Comparison of ENCODE assay signal across 1 cellular context in the genomic region with DNA sequence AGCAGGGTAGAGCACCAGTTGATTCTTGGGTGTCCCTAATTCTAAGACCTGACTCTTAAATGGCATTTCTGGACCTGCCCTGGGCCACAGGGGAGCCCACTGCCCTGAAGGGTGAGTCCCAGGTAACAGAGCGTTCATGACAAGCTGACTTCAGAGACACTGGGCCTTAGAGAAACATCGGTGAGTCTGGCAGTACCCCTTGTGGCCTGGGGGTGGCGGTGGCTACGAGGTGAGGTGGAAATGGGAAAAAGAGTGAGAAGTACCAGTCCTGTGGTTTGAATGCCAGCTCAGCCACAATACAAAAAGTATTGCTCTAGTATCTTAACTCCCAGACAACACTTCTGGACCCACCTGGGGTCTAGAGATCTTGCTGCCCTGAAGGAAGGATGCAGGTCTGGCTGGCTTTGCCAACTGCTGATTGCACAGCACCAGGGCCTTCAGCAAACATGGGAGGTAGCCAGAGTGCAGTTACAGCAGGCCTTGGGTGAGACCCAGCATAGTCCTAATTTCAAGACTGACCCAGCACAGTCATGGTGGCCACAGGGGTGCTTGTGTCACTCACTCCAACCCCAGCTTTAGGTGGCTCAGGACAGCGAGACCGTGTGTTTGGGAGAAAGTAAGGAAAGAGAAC.
TF ChIP-seq lines count a peak whose summit lies in the region.

No MANE protein-coding gene starts in this region.

TF ChIP-seq in HepG2, 621 proteins besides CTCF, POLR2A, EP300 and RAD21 (continued from another document):
- TF ChIP-seq, protein P1, sequence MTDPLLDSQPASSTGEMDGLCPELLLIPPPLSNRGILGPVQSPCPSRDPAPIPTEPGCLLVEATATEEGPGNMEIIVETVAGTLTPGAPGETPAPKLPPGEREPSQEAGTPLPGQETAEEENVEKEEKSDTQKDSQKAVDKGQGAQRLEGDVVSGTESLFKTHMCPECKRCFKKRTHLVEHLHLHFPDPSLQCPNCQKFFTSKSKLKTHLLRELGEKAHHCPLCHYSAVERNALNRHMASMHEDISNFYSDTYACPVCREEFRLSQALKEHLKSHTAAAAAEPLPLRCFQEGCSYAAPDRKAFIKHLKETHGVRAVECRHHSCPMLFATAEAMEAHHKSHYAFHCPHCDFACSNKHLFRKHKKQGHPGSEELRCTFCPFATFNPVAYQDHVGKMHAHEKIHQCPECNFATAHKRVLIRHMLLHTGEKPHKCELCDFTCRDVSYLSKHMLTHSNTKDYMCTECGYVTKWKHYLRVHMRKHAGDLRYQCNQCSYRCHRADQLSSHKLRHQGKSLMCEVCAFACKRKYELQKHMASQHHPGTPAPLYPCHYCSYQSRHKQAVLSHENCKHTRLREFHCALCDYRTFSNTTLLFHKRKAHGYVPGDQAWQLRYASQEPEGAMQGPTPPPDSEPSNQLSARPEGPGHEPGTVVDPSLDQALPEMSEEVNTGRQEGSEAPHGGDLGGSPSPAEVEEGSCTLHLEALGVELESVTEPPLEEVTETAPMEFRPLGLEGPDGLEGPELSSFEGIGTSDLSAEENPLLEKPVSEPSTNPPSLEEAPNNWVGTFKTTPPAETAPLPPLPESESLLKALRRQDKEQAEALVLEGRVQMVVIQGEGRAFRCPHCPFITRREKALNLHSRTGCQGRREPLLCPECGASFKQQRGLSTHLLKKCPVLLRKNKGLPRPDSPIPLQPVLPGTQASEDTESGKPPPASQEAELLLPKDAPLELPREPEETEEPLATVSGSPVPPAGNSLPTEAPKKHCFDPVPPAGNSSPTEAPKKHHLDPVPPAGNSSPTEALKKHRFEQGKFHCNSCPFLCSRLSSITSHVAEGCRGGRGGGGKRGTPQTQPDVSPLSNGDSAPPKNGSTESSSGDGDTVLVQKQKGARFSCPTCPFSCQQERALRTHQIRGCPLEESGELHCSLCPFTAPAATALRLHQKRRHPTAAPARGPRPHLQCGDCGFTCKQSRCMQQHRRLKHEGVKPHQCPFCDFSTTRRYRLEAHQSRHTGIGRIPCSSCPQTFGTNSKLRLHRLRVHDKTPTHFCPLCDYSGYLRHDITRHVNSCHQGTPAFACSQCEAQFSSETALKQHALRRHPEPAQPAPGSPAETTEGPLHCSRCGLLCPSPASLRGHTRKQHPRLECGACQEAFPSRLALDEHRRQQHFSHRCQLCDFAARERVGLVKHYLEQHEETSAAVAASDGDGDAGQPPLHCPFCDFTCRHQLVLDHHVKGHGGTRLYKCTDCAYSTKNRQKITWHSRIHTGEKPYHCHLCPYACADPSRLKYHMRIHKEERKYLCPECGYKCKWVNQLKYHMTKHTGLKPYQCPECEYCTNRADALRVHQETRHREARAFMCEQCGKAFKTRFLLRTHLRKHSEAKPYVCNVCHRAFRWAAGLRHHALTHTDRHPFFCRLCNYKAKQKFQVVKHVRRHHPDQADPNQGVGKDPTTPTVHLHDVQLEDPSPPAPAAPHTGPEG (CRISPR knock-in tag; IDR thresholded peaks at IDR 0.05), result no peak
- TF ChIP-seq FOXK1 (CRISPR knock-in tag; IDR thresholded peaks at IDR 0.05; ENCODE audit: borderline replicate concordance, low read depth) (no peak; the same call in 1 of the 2 replicates), SIN3A (IDR thresholded peaks at IDR 0.05; ENCODE audit: borderline replicate concordance, low read depth, low read length) (no peak), SPEN (CRISPR knock-in tag; IDR thresholded peaks at IDR 0.05; ENCODE audit: low read depth) (peak; percentile 33; the same call in 1 of the 2 replicates), NCOA1 (CRISPR knock-in tag; IDR thresholded peaks at IDR 0.05) (no peak), YY1 (IDR thresholded peaks at IDR 0.05; ENCODE audit: insufficient read depth, insufficient replicate concordance, low read depth, low read length) (peak; percentile 20), TOE1 (CRISPR knock-in tag; IDR thresholded peaks at IDR 0.05) (no peak), STAG1 (CRISPR knock-in tag; IDR thresholded peaks at IDR 0.05) (peak; percentile 79), SP4 (CRISPR knock-in tag; IDR thresholded peaks at IDR 0.05) (peak; percentile 50; the same call in 1 of the 2 replicates), BRD4 (CRISPR knock-in tag; IDR thresholded peaks at IDR 0.05) (0 out of 2 replicates have a peak, but pooled peaks have one; percentile 18), PHF5A (CRISPR knock-in tag; IDR thresholded peaks at IDR 0.05; ENCODE audit: low read depth, unreplicated experiment) (no peak)
- TF ChIP-seq, protein P2, sequence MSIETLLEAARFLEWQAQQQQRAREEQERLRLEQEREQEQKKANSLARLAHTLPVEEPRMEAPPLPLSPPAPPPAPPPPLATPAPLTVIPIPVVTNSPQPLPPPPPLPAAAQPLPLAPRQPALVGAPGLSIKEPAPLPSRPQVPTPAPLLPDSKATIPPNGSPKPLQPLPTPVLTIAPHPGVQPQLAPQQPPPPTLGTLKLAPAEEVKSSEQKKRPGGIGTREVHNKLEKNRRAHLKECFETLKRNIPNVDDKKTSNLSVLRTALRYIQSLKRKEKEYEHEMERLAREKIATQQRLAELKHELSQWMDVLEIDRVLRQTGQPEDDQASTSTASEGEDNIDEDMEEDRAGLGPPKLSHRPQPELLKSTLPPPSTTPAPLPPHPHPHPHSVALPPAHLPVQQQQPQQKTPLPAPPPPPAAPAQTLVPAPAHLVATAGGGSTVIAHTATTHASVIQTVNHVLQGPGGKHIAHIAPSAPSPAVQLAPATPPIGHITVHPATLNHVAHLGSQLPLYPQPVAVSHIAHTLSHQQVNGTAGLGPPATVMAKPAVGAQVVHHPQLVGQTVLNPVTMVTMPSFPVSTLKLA (IDR thresholded peaks at IDR 0.05), result no peak
- TF ChIP-seq, protein P3, sequence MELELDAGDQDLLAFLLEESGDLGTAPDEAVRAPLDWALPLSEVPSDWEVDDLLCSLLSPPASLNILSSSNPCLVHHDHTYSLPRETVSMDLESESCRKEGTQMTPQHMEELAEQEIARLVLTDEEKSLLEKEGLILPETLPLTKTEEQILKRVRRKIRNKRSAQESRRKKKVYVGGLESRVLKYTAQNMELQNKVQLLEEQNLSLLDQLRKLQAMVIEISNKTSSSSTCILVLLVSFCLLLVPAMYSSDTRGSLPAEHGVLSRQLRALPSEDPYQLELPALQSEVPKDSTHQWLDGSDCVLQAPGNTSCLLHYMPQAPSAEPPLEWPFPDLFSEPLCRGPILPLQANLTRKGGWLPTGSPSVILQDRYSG (CRISPR knock-in tag; IDR thresholded peaks at IDR 0.05), result no peak
